ENCODE assay signal across 36 cellular contexts in the genomic region with DNA sequence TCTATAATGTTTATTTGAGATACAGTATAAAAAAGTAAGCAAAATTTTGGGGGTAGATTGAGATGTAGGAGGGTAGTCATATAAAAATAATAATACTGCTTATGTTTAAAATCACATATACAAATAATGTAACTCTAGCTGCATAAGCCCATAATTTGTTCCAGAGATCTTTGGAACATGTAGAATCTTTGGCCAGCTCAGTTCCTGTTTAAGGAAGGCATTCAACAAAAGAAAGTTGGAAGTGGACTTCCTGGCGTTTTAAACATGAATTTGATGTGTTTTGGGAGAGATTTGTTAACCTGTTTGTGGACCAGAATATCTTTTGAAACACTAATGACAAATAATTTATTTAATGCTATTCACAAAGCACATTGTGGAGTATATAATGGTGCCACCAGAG. TPM values are rescaled to one million over a fixed set of nuclear protein-coding genes. Genes with fewer than 3 reads are reported as not detected.
"Had no signal": no experiment of that assay in that cellular context is flagged by ENCODE, and none has a peak within 500 bp of the region (broad histone marks: within the 10 kb centered on the region; RNA-seq: fewer than 3 reads in every experiment).

No MANE protein-coding gene starts in this region.

- H3K27me3 ChIP-seq: adrenal gland, body of pancreas, colonic mucosa, dorsolateral prefrontal cortex, esophagus squamous epithelium, foreskin keratinocyte, gastrocnemius medialis, heart left ventricle had no signal

- H3K36me3 Mint-ChIP-seq: activated CD8-positive, alpha-beta memory T cell treated with anti-CD3 and anti-CD28 coated beads, Interleukin-2, amount 10 ng/mL, durations not matched to agents 7 days and 5 days; activated naive CD4-positive, alpha-beta T cell treated with anti-CD3 and anti-CD28 coated beads, Interleukin-2, amount 50 U/mL, for 24 hours; activated naive CD8-positive, alpha-beta T cell treated with anti-CD3 and anti-CD28 coated beads for 36 hours; T-cell had no signal

- DNase-seq: activated B cell treated with CpG ODN at 0.5 μM for 24 hours; activated CD4-positive, alpha-beta T cell treated with anti-CD3 and anti-CD28 coated beads for 48 hours; activated CD4-positive, alpha-beta T cell treated with anti-CD3 and anti-CD28 coated beads, Interleukin-2, amount 50 U/mL, for 1 hour; activated CD4-positive, alpha-beta T cell treated with anti-CD3 and anti-CD28 coated beads, Interleukin-2, amount 50 U/mL, for 48 hours; activated CD8-positive, alpha-beta memory T cell treated with anti-CD3 and anti-CD28 coated beads, Interleukin-2, amount 10 ng/mL, durations not matched to agents 7 days and 5 days; activated CD8-positive, alpha-beta memory T cell treated with anti-CD3 and anti-CD28 coated beads, Interleukin-2, amount 50 U/mL, for 4 hours; activated CD8-positive, alpha-beta T cell treated with anti-CD3 and anti-CD28 coated beads, Interleukin-2, amount 10 ng/mL, durations not matched to agents 7 days and 5 days; activated effector memory CD4-positive, alpha-beta T cell treated with anti-CD3 and anti-CD28 coated beads, Interleukin-2, amount 50 U/mL, for 16 hours; activated naive CD4-positive, alpha-beta T cell treated with anti-CD3 and anti-CD28 coated beads for 36 hours; activated naive CD8-positive, alpha-beta T cell treated with anti-CD3 and anti-CD28 coated beads for 36 hours; activated naive CD8-positive, alpha-beta T cell treated with anti-CD3 and anti-CD28 coated beads, Interleukin-2, amount 50 U/mL, for 24 hours; activated T-cell treated with anti-CD3 and anti-CD28 coated beads, Interleukin-2, amount 50 U/mL, for 1 hour; activated T-cell treated with anti-CD3 and anti-CD28 coated beads, Interleukin-2, amount 50 U/mL, for 48 hours; adrenal gland; amygdala; aorta; body of pancreas; central memory CD4-positive, alpha-beta T cell; cerebellar nuclear complex; colonic mucosa; dorsolateral prefrontal cortex; effector memory CD4-positive, alpha-beta T cell; endodermal cell; esophagus squamous epithelium; foreskin keratinocyte; gastrocnemius medialis; glutamatergic neuron; heart left ventricle; T-cell; T-helper 9 cell; WERI-Rb-1 had no signal

- H3K4me3 ChIP-seq: adrenal gland, body of pancreas, colonic mucosa, dorsolateral prefrontal cortex, esophagus squamous epithelium, gastrocnemius medialis, heart left ventricle had no signal

- H3K9me3 ChIP-seq: adrenal gland, body of pancreas, colonic mucosa, esophagus squamous epithelium, gastrocnemius medialis, heart left ventricle had no signal

- H3K36me3 ChIP-seq: adrenal gland, colonic mucosa, esophagus squamous epithelium, gastrocnemius medialis, heart left ventricle, WERI-Rb-1 had no signal

- H3K4me1 ChIP-seq: colonic mucosa had no signal

- H3K27ac Mint-ChIP-seq: activated B cell treated with CpG ODN at 0.5 μM for 24 hours; activated CD8-positive, alpha-beta memory T cell treated with anti-CD3 and anti-CD28 coated beads, Interleukin-2, amount 10 ng/mL, durations not matched to agents 7 days and 5 days; activated CD8-positive, alpha-beta T cell treated with anti-CD3 and anti-CD28 coated beads, Interleukin-2, amount 10 ng/mL, durations not matched to agents 7 days and 5 days; activated naive CD4-positive, alpha-beta T cell treated with anti-CD3 and anti-CD28 coated beads for 36 hours; activated naive CD4-positive, alpha-beta T cell treated with anti-CD3 and anti-CD28 coated beads, Interleukin-2, amount 50 U/mL, for 24 hours; activated naive CD8-positive, alpha-beta T cell treated with anti-CD3 and anti-CD28 coated beads for 36 hours; activated naive CD8-positive, alpha-beta T cell treated with anti-CD3 and anti-CD28 coated beads, Interleukin-2, amount 50 U/mL, for 24 hours; activated T-helper 1 cell treated with anti-CD3 and anti-CD28 coated beads, Interleukin-12 subunit alpha, Interleukin-12 subunit beta, Interleukin-2, Interleukin-4 antibody, amounts not matched to agents 30 ng/mL and 10 ng/mL and 1 ng/mL, durations not matched to agents 14 hours and 24 hours and 36 hours; activated T-helper 2 cell treated with anti-CD3 and anti-CD28 coated beads, Interferon-gamma antibody, Interleukin-2, Interleukin-4, amounts not matched to agents 10 μg/mL and 5 μg/mL and 100 μg/mL, durations not matched to agents 14 hours and 24 hours and 36 hours; endodermal cell; T-cell; T-helper 1 cell treated with Interleukin-12 subunit alpha and Interleukin-12 subunit beta and Interleukin-4 antibody, amounts not matched to agents 30 μg/mL and 1 μg/mL, for 36 hours had no signal

- H3K9me3 Mint-ChIP-seq: activated B cell treated with CpG ODN at 0.5 μM for 24 hours; activated naive CD4-positive, alpha-beta T cell treated with anti-CD3 and anti-CD28 coated beads for 36 hours; activated naive CD4-positive, alpha-beta T cell treated with anti-CD3 and anti-CD28 coated beads, Interleukin-2, amount 50 U/mL, for 24 hours; activated naive CD8-positive, alpha-beta T cell treated with anti-CD3 and anti-CD28 coated beads for 36 hours; activated naive CD8-positive, alpha-beta T cell treated with anti-CD3 and anti-CD28 coated beads, Interleukin-2, amount 50 U/mL, for 24 hours; activated T-helper 1 cell treated with anti-CD3 and anti-CD28 coated beads, Interleukin-12 subunit alpha, Interleukin-12 subunit beta, Interleukin-2, Interleukin-4 antibody, amounts not matched to agents 30 ng/mL and 10 ng/mL and 1 ng/mL, durations not matched to agents 14 hours and 24 hours and 36 hours; activated T-helper 2 cell treated with anti-CD3 and anti-CD28 coated beads, Interferon-gamma antibody, Interleukin-2, Interleukin-4, amounts not matched to agents 10 μg/mL and 5 μg/mL and 100 μg/mL, durations not matched to agents 14 hours and 24 hours and 36 hours; endodermal cell; T-cell; T-helper 1 cell treated with Interleukin-12 subunit alpha and Interleukin-12 subunit beta and Interleukin-4 antibody, amounts not matched to agents 30 μg/mL and 1 μg/mL, for 36 hours had no signal

- H3K4me1 Mint-ChIP-seq: activated B cell treated with CpG ODN at 0.5 μM for 24 hours; activated naive CD4-positive, alpha-beta T cell treated with anti-CD3 and anti-CD28 coated beads, Interleukin-2, amount 50 U/mL, for 24 hours; activated naive CD8-positive, alpha-beta T cell treated with anti-CD3 and anti-CD28 coated beads for 36 hours; endodermal cell had no signal

- H3K27ac ChIP-seq: adrenal gland, body of pancreas, colonic mucosa, dorsolateral prefrontal cortex, epithelial cell of prostate, esophagus squamous epithelium, foreskin keratinocyte, WERI-Rb-1 had no signal

- H3K4me3 Mint-ChIP-seq: activated B cell treated with CpG ODN at 0.5 μM for 24 hours; activated CD8-positive, alpha-beta memory T cell treated with anti-CD3 and anti-CD28 coated beads, Interleukin-2, amount 10 ng/mL, durations not matched to agents 7 days and 5 days; activated CD8-positive, alpha-beta T cell treated with anti-CD3 and anti-CD28 coated beads, Interleukin-2, amount 10 ng/mL, durations not matched to agents 7 days and 5 days; activated naive CD4-positive, alpha-beta T cell treated with anti-CD3 and anti-CD28 coated beads for 36 hours; activated naive CD4-positive, alpha-beta T cell treated with anti-CD3 and anti-CD28 coated beads, Interleukin-2, amount 50 U/mL, for 24 hours; activated naive CD8-positive, alpha-beta T cell treated with anti-CD3 and anti-CD28 coated beads for 36 hours; activated naive CD8-positive, alpha-beta T cell treated with anti-CD3 and anti-CD28 coated beads, Interleukin-2, amount 50 U/mL, for 24 hours; activated T-helper 1 cell treated with anti-CD3 and anti-CD28 coated beads, Interleukin-12 subunit alpha, Interleukin-12 subunit beta, Interleukin-2, Interleukin-4 antibody, amounts not matched to agents 30 ng/mL and 10 ng/mL and 1 ng/mL, durations not matched to agents 14 hours and 24 hours and 36 hours; endodermal cell; T-cell; T-helper 1 cell treated with Interleukin-12 subunit alpha and Interleukin-12 subunit beta and Interleukin-4 antibody, amounts not matched to agents 30 μg/mL and 1 μg/mL, for 36 hours had no signal

RNA-seq across cellular contexts. Expression of a gene that starts 27.7 kb away (rescaled TPM):
- total RNA-seq: activated B cell treated with CpG ODN at 0.5 μM for 24 hours had no signal
